In genomic region chr17:38749222-38750043, GRCh38 we compare ENCODE assay signal across 8 cellular contexts. TPM values are rescaled to one million over a fixed set of nuclear protein-coding genes. Genes with fewer than 3 reads are reported as not detected.
DNase-seq lines count a peak whose midpoint lies in the region; ATAC-seq and TF ChIP-seq lines count a peak whose summit lies in the region.

No MANE protein-coding gene starts in this region.

- peak; percentile 51 for TF ChIP-seq POLR2A in GM18526 (IDR thresholded peaks at IDR 0.05; ENCODE audit: extremely low read depth, insufficient read length)

- no peaks in the 10 kb centered on the region for H3K9me3 ChIP-seq in skeletal muscle satellite cell (replicated peaks; ENCODE audit: low read length)

- H3K27ac ChIP-seq in brain microvascular endothelial cell: no peak overlapping the region

- peaks cover 8% of the 10 kb centered on the region for H3K36me3 ChIP-seq in brain microvascular endothelial cell (replicated peaks)
- H3K36me3 ChIP-seq in skeletal muscle satellite cell (ENCODE audit: insufficient read depth, low read length): peaks cover 5% of the 10 kb centered on the region

- peak overlapping the region; percentile 97 for H3K4me2 ChIP-seq in skeletal muscle satellite cell (ENCODE audit: low read length)

- TF ChIP-seq CTCF in AG09319 (IDR thresholded peaks at IDR 0.05; ENCODE audit: low read depth, low read length): no peak
- TF ChIP-seq CTCF in brain microvascular endothelial cell (IDR thresholded peaks at IDR 0.05; ENCODE audit: low read depth, low read length, missing control alignments): no peak

- ATAC-seq in HG03469 (IDR thresholded peaks at IDR 0.05; ENCODE audit: unreplicated experiment): no peak

- H3K4me3 ChIP-seq in brain microvascular endothelial cell (ENCODE audit: low read depth, low read length) (peak overlapping the region; percentile 99), skeletal muscle satellite cell (ENCODE audit: low read length) (peak overlapping the region; percentile 96)

- DNase-seq in AG09319 (ENCODE audit: extremely low read depth, low read depth): peak; percentile 43
- peak; percentile 83 for DNase-seq in NCI-H82 (lab: John Stamatoyannopoulos, UW)
- DNase-seq in brain microvascular endothelial cell: no peak
- peak; percentile 60 for DNase-seq in iPS-NIHi7 (ENCODE audit: extremely low spot score)
- no peak for DNase-seq in HPDE6-E6E7 (ENCODE audit: extremely low spot score)

- H3K27me3 ChIP-seq in brain microvascular endothelial cell (replicated peaks): no peaks in the 10 kb centered on the region
- no peaks in the 10 kb centered on the region for H3K27me3 ChIP-seq in skeletal muscle satellite cell (ENCODE audit: control insufficient read depth, insufficient read depth, low read length)

- H3K4me1 ChIP-seq in skeletal muscle satellite cell (ENCODE audit: control insufficient read depth, insufficient read depth, low read length): peaks cover 38% of the 10 kb centered on the region

- peak overlapping the region; percentile 80 for H3K9ac ChIP-seq in skeletal muscle satellite cell (ENCODE audit: low read depth, low read length)

- in situ Hi-C loops in brain microvascular endothelial cell (cut with HindIII; ENCODE audit: low pct_ligation_motif_present, low sequenced_read_pairs): no loop called here

RNA-seq across cellular contexts. Expression of gene PCGF2, which starts 1.3 kb away (rescaled TPM):
- total RNA-seq in skeletal muscle satellite cell (2012; rRNA removed): 1.8 and 3.1 TPM in 2 replicates

RNA-seq across cellular contexts. Expression of gene PSMB3, which starts 3.1 kb away (rescaled TPM):
- total RNA-seq in skeletal muscle satellite cell (2012; rRNA removed): 460 and 486 TPM in 2 replicates

RNA-seq across cellular contexts. Expression of gene CISD3, which starts 19.3 kb away (rescaled TPM):
- total RNA-seq in skeletal muscle satellite cell (2012; rRNA removed): 2.8 and 6.1 TPM in 2 replicates

RNA-seq across cellular contexts. Expression of gene MLLT6, which starts 44.4 kb away (rescaled TPM):
- total RNA-seq in skeletal muscle satellite cell (2012; rRNA removed): 14.7 and 17.5 TPM in 2 replicates

RNA-seq across cellular contexts. Expression of gene PIP4K2B, which starts 49.9 kb away (rescaled TPM):
- total RNA-seq in skeletal muscle satellite cell (2012; rRNA removed): 37.3 and 41.1 TPM in 2 replicates

Comparison
In these comparisons a context has a peak if more than half of its experiments do, and no peak if none do; other contexts are left out.
1. DNase-seq: peak in AG09319 (single experiment), NCI-H82 (single experiment) and iPS-NIHi7 (single experiment); none in brain microvascular endothelial cell (single experiment) and HPDE6-E6E7 (single experiment).